In genomic region chr16:2122934-2123694, GRCh38 we compare ENCODE assay signal across 2 cellular contexts. TPM values are rescaled to one million over a fixed set of nuclear protein-coding genes. Genes with fewer than 3 reads are reported as not detected.
"Had no signal": no experiment of that assay in that cellular context is flagged by ENCODE, and none has a peak within 500 bp of the region (broad histone marks: within the 10 kb centered on the region; RNA-seq: fewer than 3 reads in every experiment).

No MANE protein-coding gene starts in this region.

RNA-seq across cellular contexts. Expression of gene RAB26, which starts 25.3 kb away (rescaled TPM):
- total RNA-seq: activated T-cell treated with anti-CD3 and anti-CD28 coated beads, Interleukin-2, amount 50 U/mL, for 4 hours; mononuclear cell had no signal
